ENCODE assay signal across 14 cellular contexts in genomic region chr7:75961194-75961593, GRCh38. TPM values are rescaled to one million over a fixed set of nuclear protein-coding genes. Genes with fewer than 3 reads are reported as not detected.
DNase-seq lines count a peak whose midpoint lies in the region; ATAC-seq, FAIRE-seq and TF ChIP-seq lines count a peak whose summit lies in the region.
"Had no signal": no experiment of that assay in that cellular context is flagged by ENCODE, and none has a peak within 500 bp of the region (broad histone marks: within the 10 kb centered on the region; RNA-seq: fewer than 3 reads in every experiment).

No MANE protein-coding gene starts in this region.

- H3K27ac ChIP-seq in GM12878 (ENCODE audit: control insufficient read depth, insufficient read depth) (no peak overlapping the region), neural progenitor cell (no peak overlapping the region), substantia nigra (ENCODE audit: low read depth, low read length, poor library complexity, severe bottlenecking) (no peak overlapping the region)
- H3K27ac ChIP-seq: BLaER1 treated with 17β-estradiol and CSF1 and Interleukin-3, amounts not matched to agents 10 nM and 100 nM had no signal

- H3K9me3 ChIP-seq in Loucy (ENCODE audit: insufficient read depth, low read depth, low read length) = no peaks in the 10 kb centered on the region
- H3K9me3 ChIP-seq in GM12878 (replicated peaks; ENCODE audit: control insufficient read depth, insufficient read depth, low read length) = no peaks in the 10 kb centered on the region
- no peaks in the 10 kb centered on the region for H3K9me3 ChIP-seq in neural progenitor cell (ENCODE audit: low read depth)
- H3K9me3 ChIP-seq: BLaER1 treated with 17β-estradiol and CSF1 and Interleukin-3, amounts not matched to agents 10 nM and 100 nM had no signal

- no peaks in the 10 kb centered on the region for H3K9me2 ChIP-seq in Loucy (replicated peaks; ENCODE audit: low read depth, low read length)

- 96% methylated on average over 6 of the region's 6 CpGs for WGBS in GM12878 (ENCODE audit: insufficient coverage, insufficient replicate concordance, low lambda C conversion rate, missing lambda C conversion rate)

- POLR2A ChIA-PET in GM12878 (lab: Charles Lee) = interaction anchor here (0.6 kb wide), 2 partner anchors 79 to 109 kb away, joined by 4 to 5 read pairs; no protein-coding TSS in a partner anchor

- intact Hi-C loops in GM12878 (cut with micrococcal nuclease; ENCODE audit: unreplicated experiment) = no loop called here

- H4K20me1 ChIP-seq in Loucy (ENCODE audit: insufficient read depth, low read length, poor library complexity, severe bottlenecking) = no peaks in the 10 kb centered on the region
- no peaks in the 10 kb centered on the region for H4K20me1 ChIP-seq in GM12878 (ENCODE audit: control insufficient read depth, insufficient read depth)
- H4K20me1 ChIP-seq in neural progenitor cell (ENCODE audit: low read depth) = peaks cover 28% of the 10 kb centered on the region

- H3K4me3 ChIP-seq in Loucy (ENCODE audit: low read length, poor library complexity, severe bottlenecking) = no peak overlapping the region
- no peak overlapping the region for H3K4me3 ChIP-seq in GM12878
- no peak overlapping the region for H3K4me3 ChIP-seq in neural progenitor cell
- H3K4me3 ChIP-seq: BLaER1 treated with 17β-estradiol and CSF1 and Interleukin-3, amounts not matched to agents 10 nM and 100 nM had no signal

- H3K27me3 ChIP-seq in Loucy (ENCODE audit: insufficient read depth, low read length, poor library complexity, severe bottlenecking) (no peaks in the 10 kb centered on the region), GM12878 (replicated peaks in 1 of 2; ENCODE audit: control insufficient read depth in 2 of 2, insufficient read depth in 2 of 2, low read length in 1 of 2) (no peaks in the 10 kb centered on the region), neural progenitor cell (no peaks in the 10 kb centered on the region)
- H3K27me3 ChIP-seq: BLaER1 treated with 17β-estradiol and CSF1 and Interleukin-3, amounts not matched to agents 10 nM and 100 nM had no signal

- H3K9ac ChIP-seq in Loucy (ENCODE audit: low read depth, low read length, poor library complexity, severe bottlenecking) (no peak overlapping the region), GM12878 (ENCODE audit: control insufficient read depth, insufficient read depth, low read length) (no peak overlapping the region), neural progenitor cell (no peak overlapping the region)
- H3K9ac ChIP-seq: BLaER1 treated with 17β-estradiol and CSF1 and Interleukin-3, amounts not matched to agents 10 nM and 100 nM had no signal

- TF ChIP-seq RAD21 in GM12878 (IDR thresholded peaks at IDR 0.05; ENCODE audit: insufficient read depth, low read depth, low read length) = peak; percentile 21; the same call in 1 of the 2 replicates

- in situ Hi-C loops in GM12878 (cut with MboI) = no loop called here

- no peak for TF ChIP-seq EP300 in GM12878 (IDR thresholded peaks at IDR 0.05; ENCODE audit: borderline replicate concordance in 1 of 2, control insufficient read depth in 1 of 2, low read depth in 2 of 2, low read length in 2 of 2)

- H3K36me3 ChIP-seq in Loucy (ENCODE audit: insufficient read depth, low read length) (peaks cover 7% of the 10 kb centered on the region; the same call in 1 of the 2 replicates), GM12878 (ENCODE audit: control insufficient read depth in 2 of 2, insufficient read depth in 2 of 2, low read length in 1 of 2) (peaks cover 0 to 7% of the 10 kb centered on the region in 2 experiments; a peak in 3 of 4 replicates), neural progenitor cell (no peaks in the 10 kb centered on the region)

- RAD21 ChIA-PET in GM12878 (lab: Charles Lee; ENCODE audit: unreplicated experiment) = interaction anchor here (1.1 kb wide), 1 partner anchor 76 kb away, joined by 5 read pairs; no protein-coding TSS in a partner anchor

- no peaks in the 10 kb centered on the region for H3K79me2 ChIP-seq in Loucy (ENCODE audit: insufficient read depth, low read length)
- no peaks in the 10 kb centered on the region for H3K79me2 ChIP-seq in GM12878 (ENCODE audit: control insufficient read depth, insufficient read depth, low read length)
- H3K79me2 ChIP-seq in neural progenitor cell (ENCODE audit: low read depth) = no peaks in the 10 kb centered on the region

- peak overlapping the region; percentile 87 for H3K27ac Mint-ChIP-seq in neural progenitor cell
- H3K27ac Mint-ChIP-seq: activated B cell treated with CpG ODN at 0.5 μM for 24 hours; activated naive CD4-positive, alpha-beta T cell treated with anti-CD3 and anti-CD28 coated beads, Interleukin-2, amount 50 U/mL, for 24 hours had no signal

- no peak for TF ChIP-seq POLR2A in GM12878 (IDR thresholded peaks at IDR 0.05; ENCODE audit: low read depth, low read length)

- DNase-seq in ELF-1 (ENCODE audit: low read depth, low spot score) (peak; percentile 26), GM12878 (ENCODE audit: low read depth, low spot score) (no peak), neural progenitor cell (ENCODE audit: low spot score) (peak; percentile 56), substantia nigra (lab: John Stamatoyannopoulos, UW) (no peak)
- no peak for DNase-seq in activated CD4-positive, alpha-beta T cell treated with anti-CD3 and anti-CD28 coated beads, Interleukin-2, amount 50 U/mL, for 1 hour
- DNase-seq: activated B cell treated with CpG ODN at 0.5 μM for 24 hours, EL, NCI-H1048 had no signal

- peaks cover 19% of the 10 kb centered on the region for H3K36me3 Mint-ChIP-seq in neural progenitor cell

- H3K9me3 Mint-ChIP-seq in neural progenitor cell = no peaks in the 10 kb centered on the region
- H3K9me3 Mint-ChIP-seq: activated B cell treated with CpG ODN at 0.5 μM for 24 hours; activated naive CD4-positive, alpha-beta T cell treated with anti-CD3 and anti-CD28 coated beads, Interleukin-2, amount 50 U/mL, for 24 hours; central memory CD8-positive, alpha-beta T cell had no signal

- FAIRE-seq in GM12878 (lab: Jason Lieb, UNC) = no peak

- H3K4me3 Mint-ChIP-seq in neural progenitor cell = peak overlapping the region; percentile 52
- H3K4me3 Mint-ChIP-seq: activated B cell treated with CpG ODN at 0.5 μM for 24 hours; activated naive CD4-positive, alpha-beta T cell treated with anti-CD3 and anti-CD28 coated beads, Interleukin-2, amount 50 U/mL, for 24 hours; central memory CD8-positive, alpha-beta T cell had no signal

- H3K4me1 ChIP-seq in Loucy (ENCODE audit: insufficient read depth, low read length, poor library complexity, severe bottlenecking) = no peaks in the 10 kb centered on the region
- no peaks in the 10 kb centered on the region for H3K4me1 ChIP-seq in GM12878 (ENCODE audit: control insufficient read depth, insufficient read depth, low read length)
- H3K4me1 ChIP-seq in neural progenitor cell = peaks cover 38% of the 10 kb centered on the region

- peaks cover 64% of the 10 kb centered on the region for H3K4me1 Mint-ChIP-seq in neural progenitor cell
- H3K4me1 Mint-ChIP-seq: activated B cell treated with CpG ODN at 0.5 μM for 24 hours had no signal

- no peak overlapping the region for H3K4me2 ChIP-seq in Loucy (ENCODE audit: low read depth, low read length, poor library complexity, severe bottlenecking)
- no peak overlapping the region for H3K4me2 ChIP-seq in GM12878 (ENCODE audit: control insufficient read depth, insufficient read depth)
- no peak overlapping the region for H3K4me2 ChIP-seq in neural progenitor cell

- peaks cover 3% of the 10 kb centered on the region for H3K27me3 Mint-ChIP-seq in neural progenitor cell (ENCODE audit: insufficient read depth, low read depth)
- H3K27me3 Mint-ChIP-seq: activated B cell treated with CpG ODN at 0.5 μM for 24 hours; activated naive CD4-positive, alpha-beta T cell treated with anti-CD3 and anti-CD28 coated beads, Interleukin-2, amount 50 U/mL, for 24 hours; central memory CD8-positive, alpha-beta T cell had no signal

- TF ChIP-seq CTCF in Loucy (conservative IDR thresholded peaks at IDR 0.05; ENCODE audit: low read length) (peak; percentile 23; the same call in 1 of the 2 replicates), GM12878 (IDR thresholded peaks at IDR 0.05 in 2 of 3, conservative IDR thresholded peaks at IDR 0.05 in 1 of 3; ENCODE audit: control insufficient read depth in 2 of 3, extremely low read depth in 1 of 3, insufficient read depth in 1 of 3, low read depth in 3 of 3, low read length in 3 of 3) (0 out of 6 replicates have a peak, but pooled peaks of 1 of the 3 experiments have one; percentile 2), neural progenitor cell (IDR thresholded peaks at IDR 0.05) (peak; percentile 46)

- SMC1A ChIA-PET in GM12878 (lab: Charles Lee; ENCODE audit: uncharacterized antibody, unreplicated experiment) = no interaction called here

- no peaks in the 10 kb centered on the region for H3F3A ChIP-seq in Loucy (ENCODE audit: low read depth)
- H3F3A ChIP-seq in neural progenitor cell (ENCODE audit: low read depth) = peaks cover 29% of the 10 kb centered on the region

- CTCF ChIA-PET in GM12878 (lab: Yijun Ruan, JAX) = no interaction called here

- ATAC-seq in GM12878 = no peak
- ATAC-seq in GM18858 (IDR thresholded peaks at IDR 0.05; ENCODE audit: unreplicated experiment) = no peak
- ATAC-seq in GM19395 (IDR thresholded peaks at IDR 0.05; ENCODE audit: unreplicated experiment) = no peak

- H2AFZ ChIP-seq in Loucy (ENCODE audit: low read length) (no peak overlapping the region), GM12878 (ENCODE audit: control insufficient read depth, low read depth, low read length) (no peak overlapping the region), neural progenitor cell (replicated peaks) (no peak overlapping the region)

- no TSS peak for BruUV-seq in GM12878 (replicated peaks; lab: Mats Ljungman, UMichigan)

RNA-seq across cellular contexts. Expression of gene TMEM120A, which starts 33.2 kb away (rescaled TPM):
- total RNA-seq in GM12878 (2013; cell fraction: nucleolus; rRNA removed) = 42.9 and 48.9 TPM in 2 replicates
- total RNA-seq in GM12878 (2014; rRNA removed) (11.7 and 12.7 TPM in 2 replicates), GM12878 (2014; rRNA removed; fragmentation: Illumina TruSeq; extraction: Trizol) (9.1 and 10.8 TPM in 2 replicates), GM12878 (2021) (18.1 and 21.2 TPM in 2 replicates), neural progenitor cell (ENCODE audit: low replicate concordance) (9.4 and 10.4 TPM in 2 replicates)
- polyA plus RNA-seq in GM12878 (2011; ENCODE audit: low read depth) = 24.8 TPM
- polyA plus RNA-seq in GM12878 (2011; rRNA removed) (65.5 and 86.6 TPM in 2 replicates), GM12878 (2014; fragmentation: Illumina TruSeq; extraction: Trizol) (17.1 and 18.7 TPM in 2 replicates), GM12878 (2014; fragmentation: Nextera tagmentation; extraction: Ambion mirVana) (1 to 10 TPM in 1 of 2 experiments, under 1 TPM in 1; 0.43 to 3.7 TPM), GM12878 (2014; rRNA removed) (26.2 and 27.6 TPM in 2 replicates), GM12878 (2016; fragmentation: Nextera tagmentation; extraction: Ambion mirVana) (10 to 100 TPM; 20.0 to 25.0 TPM)
- polyA plus RNA-seq in GM12878 (2011; cell fraction: cytosol; rRNA removed) = 61.9 and 84.4 TPM in 2 replicates
- polyA plus RNA-seq in GM12878 (2011; cell fraction: nucleus; rRNA removed) = 108 and 137 TPM in 2 replicates
- polyA plus RNA-seq in GM12878 (2012) = 28.3 and 44.7 TPM in 2 replicates
- 139 and 147 TPM in 2 replicates for polyA minus RNA-seq in GM12878 (2011; rRNA and poly(A)+ RNA removed)
- 19.4 and 23.9 TPM in 2 replicates for polyA minus RNA-seq in GM12878 (2011; cell fraction: cytosol; rRNA and poly(A)+ RNA removed)
- polyA minus RNA-seq in GM12878 (2011; cell fraction: nucleus; rRNA and poly(A)+ RNA removed) = 21.0 and 23.5 TPM in 2 replicates

RNA-seq across cellular contexts. Expression of gene POR, which starts 46.2 kb away (rescaled TPM):
- total RNA-seq in GM12878 (2013; cell fraction: nucleolus; rRNA removed) = 89.1 and 114 TPM in 2 replicates
- total RNA-seq in GM12878 (2014; rRNA removed) = 67.6 and 75.5 TPM in 2 replicates
- 15.3 and 16.2 TPM in 2 replicates for total RNA-seq in GM12878 (2014; rRNA removed; fragmentation: Illumina TruSeq; extraction: Trizol)
- total RNA-seq in GM12878 (2021) = 72.2 and 75.8 TPM in 2 replicates
- polyA plus RNA-seq in GM12878 (2011; ENCODE audit: low read depth) = 10.8 TPM
- 7.9 and 16.0 TPM in 2 replicates for polyA plus RNA-seq in GM12878 (2011; rRNA removed)
- polyA plus RNA-seq in GM12878 (2011; cell fraction: cytosol; rRNA removed) = 28.1 and 40.8 TPM in 2 replicates
- polyA plus RNA-seq in GM12878 (2011; cell fraction: nucleus; rRNA removed) = 119 and 145 TPM in 2 replicates
- polyA plus RNA-seq in GM12878 (2012) = 32.6 and 32.8 TPM in 2 replicates
- polyA plus RNA-seq in GM12878 (2014; fragmentation: Illumina TruSeq; extraction: Trizol) = 27.0 and 33.7 TPM in 2 replicates
- polyA plus RNA-seq in GM12878 (2014; fragmentation: Nextera tagmentation; extraction: Ambion mirVana) = 1 to 10 TPM; 2.2 to 8.2 TPM
- polyA plus RNA-seq in GM12878 (2014; rRNA removed) = 38.1 and 45.2 TPM in 2 replicates
- polyA plus RNA-seq in GM12878 (2016; fragmentation: Nextera tagmentation; extraction: Ambion mirVana) = 10 to 100 TPM; 55.7 to 59.0 TPM
- polyA minus RNA-seq in GM12878 (2011; rRNA and poly(A)+ RNA removed) = 18.7 and 36.8 TPM in 2 replicates
- polyA minus RNA-seq in GM12878 (2011; cell fraction: cytosol; rRNA and poly(A)+ RNA removed) = 29.0 and 34.8 TPM in 2 replicates
- polyA minus RNA-seq in GM12878 (2011; cell fraction: nucleus; rRNA and poly(A)+ RNA removed) = 25.1 and 46.7 TPM in 2 replicates
- 38.6 and 61.0 TPM in 2 replicates for total RNA-seq in neural progenitor cell (ENCODE audit: low replicate concordance)

Comparison
In these comparisons a context has a peak if more than half of its experiments do, and no peak if none do; other contexts are left out.
1. DNase-seq: peak in ELF-1 (single experiment) and neural progenitor cell (single experiment); none in GM12878 (single experiment), substantia nigra (0 of 49) and activated CD4-positive, alpha-beta T cell treated with anti-CD3 and anti-CD28 coated beads, Interleukin-2, amount 50 U/mL, for 1 hour (single experiment).